3 cellular contexts compared by ENCODE assay signal in the genomic region with DNA sequence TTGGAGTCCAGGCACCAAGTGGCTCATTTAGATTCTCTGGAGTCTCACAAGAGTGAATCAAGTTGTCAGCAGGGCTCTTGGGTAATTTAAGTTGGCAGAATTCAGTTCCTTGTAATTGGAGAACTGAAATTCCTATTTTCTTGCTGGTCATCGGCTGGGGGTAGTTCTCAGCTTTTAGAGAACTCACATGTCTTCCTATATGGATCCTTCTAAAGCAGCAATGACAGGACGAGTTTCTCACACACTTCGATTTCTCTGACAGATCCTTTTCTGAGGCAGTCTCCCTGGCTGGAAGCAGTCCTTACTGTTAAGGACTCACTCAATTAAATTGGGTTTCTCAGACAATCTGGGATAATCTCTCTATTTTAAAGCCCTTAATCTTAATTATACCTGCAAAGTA.
TF ChIP-seq lines count a peak whose summit lies in the region.

No MANE protein-coding gene starts in this region.

TF ChIP-seq in SK-N-SH, 30 proteins besides CTCF, POLR2A, EP300 and RAD21:
- TF ChIP-seq FOSL2 (IDR thresholded peaks at IDR 0.05; ENCODE audit: borderline replicate concordance, low read depth) (no peak), GATA2 (CRISPR knock-in tag; IDR thresholded peaks at IDR 0.05) (no peak), SMC3 (IDR thresholded peaks at IDR 0.05; ENCODE audit: low read depth, low read length) (no peak), MEF2A (IDR thresholded peaks at IDR 0.05; ENCODE audit: borderline replicate concordance, low read depth) (no peak)
- TF ChIP-seq, protein P1, sequence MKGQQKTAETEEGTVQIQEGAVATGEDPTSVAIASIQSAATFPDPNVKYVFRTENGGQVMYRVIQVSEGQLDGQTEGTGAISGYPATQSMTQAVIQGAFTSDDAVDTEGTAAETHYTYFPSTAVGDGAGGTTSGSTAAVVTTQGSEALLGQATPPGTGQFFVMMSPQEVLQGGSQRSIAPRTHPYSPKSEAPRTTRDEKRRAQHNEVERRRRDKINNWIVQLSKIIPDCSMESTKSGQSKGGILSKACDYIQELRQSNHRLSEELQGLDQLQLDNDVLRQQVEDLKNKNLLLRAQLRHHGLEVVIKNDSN (IDR thresholded peaks at IDR 0.05; ENCODE audit: borderline replicate concordance, low read depth) = no peak

TF ChIP-seq in SK-N-SH treated with all-trans-retinoic acid at 6 μM for 48 hours, 23 proteins besides CTCF, POLR2A, EP300 and RAD21:
- TF ChIP-seq ZNF70 (CRISPR knock-in tag; IDR thresholded peaks at IDR 0.05) (no peak), GLIS3 (CRISPR knock-in tag; IDR thresholded peaks at IDR 0.05) (no peak), POU6F1 (CRISPR knock-in tag; IDR thresholded peaks at IDR 0.05; ENCODE audit: borderline replicate concordance, low read depth) (no peak), TSHZ2 (CRISPR knock-in tag; IDR thresholded peaks at IDR 0.05) (no peak), ZC3H10 (CRISPR knock-in tag; IDR thresholded peaks at IDR 0.05) (no peak), ARNTL (CRISPR knock-in tag; IDR thresholded peaks at IDR 0.05; ENCODE audit: borderline replicate concordance, low read depth) (no peak), ZNF565 (CRISPR knock-in tag; conservative IDR thresholded peaks at IDR 0.05; ENCODE audit: low read depth) (no peak), CREB5 (CRISPR knock-in tag; IDR thresholded peaks at IDR 0.05; ENCODE audit: low read depth) (no peak), ZFP3 (CRISPR knock-in tag; IDR thresholded peaks at IDR 0.05) (no peak), PPARA (CRISPR knock-in tag; IDR thresholded peaks at IDR 0.05; ENCODE audit: borderline replicate concordance) (no peak), ESRRG (CRISPR knock-in tag; IDR thresholded peaks at IDR 0.05) (no peak), CSDC2 (CRISPR knock-in tag; IDR thresholded peaks at IDR 0.05) (no peak), OSR1 (CRISPR knock-in tag; IDR thresholded peaks at IDR 0.05) (no peak), SNAI2 (CRISPR knock-in tag; IDR thresholded peaks at IDR 0.05) (no peak), PATZ1 (CRISPR knock-in tag; IDR thresholded peaks at IDR 0.05; ENCODE audit: borderline replicate concordance) (no peak), RARB (CRISPR knock-in tag; IDR thresholded peaks at IDR 0.05) (no peak)

TF ChIP-seq in H1, 55 proteins besides CTCF, POLR2A, EP300 and RAD21:
- TF ChIP-seq JUN (IDR thresholded peaks at IDR 0.05; ENCODE audit: low read depth, low read length) (no peak), ZNF274 (IDR thresholded peaks at IDR 0.05; ENCODE audit: borderline replicate concordance, extremely low read depth, low read length) (peak; percentile 47; the same call in 1 of the 2 replicates), HDAC6 (IDR thresholded peaks at IDR 0.05; ENCODE audit: low read depth, low read length) (no peak)
TF ChIP-seq in H1: peak in this region for 1.
